14 cellular contexts compared by ENCODE assay signal in the genomic region with DNA sequence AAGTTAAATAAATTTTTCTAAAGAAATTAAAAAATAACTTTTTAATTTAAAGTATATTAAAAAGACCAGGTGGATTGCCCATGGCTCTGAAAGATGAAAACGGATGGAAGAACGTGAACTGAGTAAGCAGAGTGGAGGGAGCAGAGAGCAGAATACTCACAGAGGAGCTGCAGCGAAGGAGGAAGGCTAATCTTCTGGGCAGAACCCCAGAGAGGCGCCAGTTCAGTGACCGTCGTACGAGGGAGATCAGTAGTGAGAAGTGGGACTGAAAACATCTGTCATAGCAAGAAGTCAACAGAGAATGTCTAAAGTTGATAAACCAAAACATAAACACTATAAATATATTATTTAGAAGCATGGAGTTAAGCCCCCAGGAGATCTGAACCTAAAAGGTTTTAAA. TPM values are rescaled to one million over a fixed set of nuclear protein-coding genes. Genes with fewer than 3 reads are reported as not detected.
DNase-seq lines count a peak whose midpoint lies in the region; ATAC-seq and TF ChIP-seq lines count a peak whose summit lies in the region.
"Had no signal": no experiment of that assay in that cellular context is flagged by ENCODE, and none has a peak within 500 bp of the region (broad histone marks: within the 10 kb centered on the region; RNA-seq: fewer than 3 reads in every experiment).

No MANE protein-coding gene starts in this region.

- TF ChIP-seq POLR2A in lower leg skin (IDR thresholded peaks at IDR 0.05), result no peak

- DNase-seq in left ventricle myocardium superior (no peak), left cardiac atrium (no peak), RWPE2 (ENCODE audit: low spot score) (no peak), left kidney (ENCODE audit: low read depth, low spot score) (peak; percentile 30), NCI-H1694 (lab: John Stamatoyannopoulos, UW) (no peak), islet precursor cell (no peak), lower leg skin (ENCODE audit: low spot score in 2 of 2) (no peak)
- no peak for DNase-seq in activated naive CD4-positive, alpha-beta T cell treated with Interleukin-2 at 50 U/mL for 16 hours
- DNase-seq: caudate nucleus; heart right ventricle; NCI-H2029; stimulated activated CD4-positive, alpha-beta T cell treated with anti-CD3 and anti-CD28 coated beads, Interleukin-15, amount 100 ng/mL, for 24 hours; tibial artery had no signal

- 69 to 77% methylated on average over 7 of the region's 7 CpGs for WGBS in lower leg skin, 2 donors

- peaks cover 17% of the 10 kb centered on the region for H3K36me3 ChIP-seq in RWPE2 (ENCODE audit: low read depth)
- H3K36me3 ChIP-seq: heart right ventricle, neutrophil, tibial artery had no signal

- TF ChIP-seq CTCF in RWPE2 (IDR thresholded peaks at IDR 0.05; ENCODE audit: poor library complexity, severe bottlenecking), result no peak
- TF ChIP-seq CTCF in lower leg skin (IDR thresholded peaks at IDR 0.05), result no peak

- H3K27me3 ChIP-seq in RWPE2 (ENCODE audit: insufficient read depth, poor library complexity, severe bottlenecking), result no peaks in the 10 kb centered on the region
- H3K27me3 ChIP-seq: heart right ventricle, neutrophil, tibial artery had no signal

- H3K27ac ChIP-seq in RWPE2 (ENCODE audit: poor library complexity, severe bottlenecking), result peak overlapping the region; percentile 21
- H3K27ac ChIP-seq: neutrophil, tibial artery had no signal

- intact Hi-C loops in left ventricle myocardium superior (cut with micrococcal nuclease) (no loop called here), left cardiac atrium (cut with DNase I) (no loop called here), lower leg skin (cut with DNase I; ENCODE audit: low total_unique reads) (no loop called here)

- H3K4me1 ChIP-seq in RWPE2 (ENCODE audit: insufficient read depth, poor library complexity, severe bottlenecking), result peaks cover 66% of the 10 kb centered on the region

- peak; percentile 51 for ATAC-seq in left ventricle myocardium superior
- no peak for ATAC-seq in left cardiac atrium
- no peak for ATAC-seq in RWPE2 (ENCODE audit: low read depth)

- H3K4me3 ChIP-seq in RWPE2 (ENCODE audit: severe bottlenecking) (no peak overlapping the region), lower leg skin (ENCODE audit: low read depth, poor library complexity, severe bottlenecking) (no peak overlapping the region)
- H3K4me3 ChIP-seq: heart right ventricle, tibial artery had no signal

- H3K9me3 ChIP-seq in RWPE2 (ENCODE audit: severe bottlenecking), result no peaks in the 10 kb centered on the region
- H3K9me3 ChIP-seq: heart right ventricle, neutrophil, tibial artery had no signal

RNA-seq across cellular contexts. Expression of a gene that starts 34.9 kb away (rescaled TPM):
- total RNA-seq in left ventricle myocardium superior (105 TPM), left cardiac atrium (10 to 100 TPM; 52.7 to 53.4 TPM), lower leg skin (10 to 100 TPM; 72.3 to 84.3 (median 78.5) TPM)
